ENCODE assay signal across 8 cellular contexts in the genomic region with DNA sequence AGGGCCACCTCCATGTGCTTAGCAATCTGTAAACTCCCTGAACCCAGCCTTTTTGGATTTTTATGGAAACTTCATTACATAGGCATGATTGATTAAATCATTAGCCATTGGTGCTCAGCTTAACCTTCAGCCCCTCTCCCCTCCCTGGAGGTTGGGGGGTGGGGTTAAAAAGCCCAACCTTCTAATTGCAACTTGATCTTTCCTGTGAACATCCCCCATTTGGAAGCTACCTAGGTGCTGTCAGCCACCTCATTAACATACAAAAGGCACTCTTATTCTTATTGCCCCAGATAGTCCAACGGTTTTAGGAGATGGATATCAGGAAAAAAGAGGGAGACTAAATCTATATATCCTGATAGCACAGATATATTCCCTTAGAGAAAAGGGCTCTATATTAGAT.
"Had no signal": no experiment of that assay in that cellular context is flagged by ENCODE, and none has a peak within 500 bp of the region (broad histone marks: within the 10 kb centered on the region; RNA-seq: fewer than 3 reads in every experiment).

No MANE protein-coding gene starts in this region.

- H3K9ac ChIP-seq: KMS-11 had no signal

- H3K27ac ChIP-seq: HL-60, KMS-11 had no signal

- H3K4me1 Mint-ChIP-seq: IgD-negative memory B cell had no signal

- H3K4me2 ChIP-seq: KMS-11 had no signal

- ATAC-seq: HepG2 had no signal

- DNase-seq: GOT3, H7, HCEC 1CT, KBM-7 had no signal

- H3K4me3 Mint-ChIP-seq: IgD-negative memory B cell had no signal
